8 cellular contexts compared by ENCODE assay signal in genomic region chr12:68331869-68332725, GRCh38. TPM values are rescaled to one million over a fixed set of nuclear protein-coding genes. Genes with fewer than 3 reads are reported as not detected.
DNase-seq lines count a peak whose midpoint lies in the region; ATAC-seq and TF ChIP-seq lines count a peak whose summit lies in the region.

Gene MDM1 (minus strand): TSS chr12:68332362. CDS start chr12:68332245, 117 bp downstream.

- H3K4me1 Mint-ChIP-seq in chondrocyte (ENCODE audit: low read depth), result peaks cover 25% of the 10 kb centered on the region

- TF ChIP-seq POLR2A in GM19099 (IDR thresholded peaks at IDR 0.05; ENCODE audit: extremely low read depth, insufficient read length, low read depth), result peak; percentile 78

- H3K27me3 ChIP-seq in kidney epithelial cell (ENCODE audit: control insufficient read depth, insufficient read depth, low read length), result no peaks in the 10 kb centered on the region

- H3K27ac Mint-ChIP-seq in chondrocyte (ENCODE audit: unreplicated experiment), result no peak within 1 kb of the TSS

- H3K27me3 Mint-ChIP-seq in chondrocyte (ENCODE audit: low read depth), result no peaks in the 10 kb centered on the region

- ATAC-seq in HG03432 (IDR thresholded peaks at IDR 0.05; ENCODE audit: unreplicated experiment), result peak; percentile 98

- peak within 1 kb of the TSS; percentile 73 for H3K4me3 ChIP-seq in kidney epithelial cell (ENCODE audit: low read depth, low read length)

- no peak for TF ChIP-seq CTCF in AG09319 (IDR thresholded peaks at IDR 0.05; ENCODE audit: low read depth, low read length)
- TF ChIP-seq CTCF in chondrocyte (IDR thresholded peaks at IDR 0.05), result no peak
- TF ChIP-seq CTCF in kidney epithelial cell (IDR thresholded peaks at IDR 0.05; ENCODE audit: insufficient read depth, low read length, poor library complexity, severe bottlenecking), result no peak

- H3K4me3 Mint-ChIP-seq in chondrocyte (ENCODE audit: unreplicated experiment), result peak within 1 kb of the TSS; percentile 81

- H3K36me3 ChIP-seq in kidney epithelial cell (ENCODE audit: control insufficient read depth, insufficient read depth, low read length), result no peaks in the 10 kb centered on the region

- H3K9me3 Mint-ChIP-seq in chondrocyte (ENCODE audit: low read depth), result no peaks in the 10 kb centered on the region

- peaks cover 4% of the 10 kb centered on the region for H3K36me3 Mint-ChIP-seq in chondrocyte (ENCODE audit: low read depth)

- peak; percentile 91 for DNase-seq in AG09319 (ENCODE audit: extremely low read depth, low read depth)
- peak; percentile 97 for DNase-seq in NCI-H510A (lab: John Stamatoyannopoulos, UW)
- peak; percentile 91 for DNase-seq in activated CD4-positive, alpha-beta T cell treated with anti-CD3 and anti-CD28 coated beads for 1 hour
- DNase-seq in chondrocyte (ENCODE audit: low spot score), result peak; percentile 97
- DNase-seq in kidney epithelial cell (ENCODE audit: low read depth), result peak; percentile 96
- peak; percentile 92 to 95 for DNase-seq in stimulated activated CD4-positive, alpha-beta T cell treated with anti-CD3 and anti-CD28 coated beads, Interleukin-15, amount 100 ng/mL, for 48 hours (ENCODE audit: low read depth in 2 of 2)

RNA-seq across cellular contexts. Expression of gene MDM1, which starts in this region (rescaled TPM):
- 9.5 to 10.9 TPM (median 10.0 TPM) in 3 replicates for total RNA-seq in chondrocyte
- total RNA-seq in kidney epithelial cell, result 7.4 and 15.3 TPM in 2 replicates

Comparison
In these comparisons a context has a peak if more than half of its experiments do, and no peak if none do; other contexts are left out.
1. Peak in every context shown above with its lines: DNase-seq, ATAC-seq and H3K4me3 ChIP-seq.